ENCODE assay signal across 6 cellular contexts in genomic region chr22:41041532-41041931, GRCh38.
"Had no signal": no experiment of that assay in that cellular context is flagged by ENCODE, and none has a peak within 500 bp of the region (broad histone marks: within the 10 kb centered on the region; RNA-seq: fewer than 3 reads in every experiment).

No MANE protein-coding gene starts in this region.

- H3K27ac ChIP-seq: HL-60, KMS-11 had no signal

- FAIRE-seq: HTR-8/SVneo had no signal

- H3K4me2 ChIP-seq: KMS-11 had no signal

- H3K9ac ChIP-seq: KMS-11 had no signal

- DNase-seq: IMR-90, KBM-7, KG1 had no signal
